Comparison of ENCODE assay signal across 16 cellular contexts in genomic region chr15:83657549-83657948, GRCh38. TPM values are rescaled to one million over a fixed set of nuclear protein-coding genes. Genes with fewer than 3 reads are reported as not detected.
A peak's percentile ranks its signal among the peaks of the same experiment; 100 is the strongest.
DNase-seq lines count a peak whose midpoint lies in the region; ATAC-seq and TF ChIP-seq lines count a peak whose summit lies in the region.
"Had no signal": no experiment of that assay in that cellular context is flagged by ENCODE, and none has a peak within 500 bp of the region (broad histone marks: within the 10 kb centered on the region; RNA-seq: fewer than 3 reads in every experiment).

No MANE protein-coding gene starts in this region.

- CTCF ChIA-PET in HEK293 (lab: Yijun Ruan, JAX), result interaction anchor here (0.6 to 2.7 kb wide), 13 partner anchors 13 to 377 kb away, joined by 3 to 11 read pairs (median 4); no protein-coding TSS in a partner anchor

- no peaks in the 10 kb centered on the region for H3K36me3 ChIP-seq in HEK293 (ENCODE audit: control insufficient read depth in 2 of 2, insufficient read depth in 1 of 2, low read length in 2 of 2)

- H3K9me3 ChIP-seq in HEK293 (ENCODE audit: control insufficient read depth, insufficient read depth, low read depth, low read length), result no peaks in the 10 kb centered on the region
- H3K9me3 ChIP-seq: body of pancreas had no signal

- H3K4me1 Mint-ChIP-seq in mesothelial cell of epicardium, result peaks cover 3% of the 10 kb centered on the region
- H3K4me1 Mint-ChIP-seq: activated B cell treated with CpG ODN at 0.5 μM for 24 hours, B cell had no signal

- in situ Hi-C loops in ACHN (cut with HindIII; ENCODE audit: low pct_ligation_motif_present, low pct_unique_long_range_greater_than_20kb, low sequenced_read_pairs), result no loop called here

- peaks cover 3% of the 10 kb centered on the region; the same call in 1 of the 2 replicates for H3K4me1 ChIP-seq in HEK293 (ENCODE audit: control insufficient read depth, insufficient read depth, low read length)
- H3K4me1 ChIP-seq: parathyroid adenoma had no signal

- peaks cover 2% of the 10 kb centered on the region for H3K36me3 Mint-ChIP-seq in mesothelial cell of epicardium

- POLR2A ChIA-PET in HEK293 (lab: Yijun Ruan, JAX), result no interaction called here

- DNase-seq in ACHN (peak; percentile 40), cardiac fibroblast (ENCODE audit: low read depth in 2 of 2) (no peak), kidney tubule cell (ENCODE audit: low spot score) (peak; percentile 32), mesothelial cell of epicardium (ENCODE audit: low spot score in 2 of 2, unreplicated experiment in 2 of 2) (no peak)
- DNase-seq: activated B cell treated with CpG ODN at 0.5 μM for 24 hours; activated T-cell treated with anti-CD3 and anti-CD28 coated beads, Interleukin-2, amount 50 U/mL, for 72 hours; NCI-H226 had no signal

- no peak overlapping the region for H3K27ac Mint-ChIP-seq in mesothelial cell of epicardium
- H3K27ac Mint-ChIP-seq: activated B cell treated with CpG ODN at 0.5 μM for 24 hours; activated T-cell treated with anti-CD3 and anti-CD28 coated beads, Interleukin-2, amount 50 U/mL, for 72 hours; B cell had no signal

- no peak overlapping the region for H3K4me3 Mint-ChIP-seq in mesothelial cell of epicardium
- H3K4me3 Mint-ChIP-seq: activated B cell treated with CpG ODN at 0.5 μM for 24 hours; activated T-cell treated with anti-CD3 and anti-CD28 coated beads, Interleukin-2, amount 50 U/mL, for 72 hours; B cell had no signal

- TF ChIP-seq CTCF in HEK293 (tag by site-specific recombination; IDR thresholded peaks at IDR 0.05) (peak; percentile 22; the same call in 1 of the 2 replicates), cardiac fibroblast (IDR thresholded peaks at IDR 0.05; ENCODE audit: low read depth, low read length) (peak; percentile 25), mesothelial cell of epicardium (IDR thresholded peaks at IDR 0.05; ENCODE audit: unreplicated experiment) (no peak)

- H3K27ac ChIP-seq in HEK293 (ENCODE audit: extremely low read depth, low read depth, low read length), result no peak overlapping the region
- H3K27ac ChIP-seq: epithelial cell of prostate, parathyroid adenoma had no signal

- no peaks in the 10 kb centered on the region for H3K9me3 Mint-ChIP-seq in mesothelial cell of epicardium
- H3K9me3 Mint-ChIP-seq: activated B cell treated with CpG ODN at 0.5 μM for 24 hours; activated T-cell treated with anti-CD3 and anti-CD28 coated beads, Interleukin-2, amount 50 U/mL, for 72 hours had no signal

- ATAC-seq in HG02623 (IDR thresholded peaks at IDR 0.05; ENCODE audit: unreplicated experiment) (no peak), HG03280 (IDR thresholded peaks at IDR 0.05; ENCODE audit: unreplicated experiment) (no peak), GM19397 (IDR thresholded peaks at IDR 0.05; ENCODE audit: unreplicated experiment) (no peak)
- ATAC-seq: activated T-cell treated with anti-CD3 and anti-CD28 coated beads, Interleukin-2, amount 50 U/mL, for 72 hours; body of pancreas had no signal

- peaks cover 55% of the 10 kb centered on the region for H3K27me3 Mint-ChIP-seq in mesothelial cell of epicardium (ENCODE audit: low read depth)

- H3K4me3 ChIP-seq in HEK293 (ENCODE audit: low read depth, low read length), result no peak overlapping the region
- H3K4me3 ChIP-seq in cardiac fibroblast (replicated peaks in 1 of 2; ENCODE audit: low read depth in 2 of 2, low read length in 2 of 2), result no peak overlapping the region
- H3K4me3 ChIP-seq: body of pancreas, lung had no signal

TF ChIP-seq in HEK293, 187 proteins besides CTCF, POLR2A, EP300 and RAD21:
- TF ChIP-seq KLF16 (tag by site-specific recombination; IDR thresholded peaks at IDR 0.05), result no peak
- no peak for TF ChIP-seq ZNF792 (tag by site-specific recombination; IDR thresholded peaks at IDR 0.05)
- peak; percentile 24; the same call in 1 of the 2 replicates for TF ChIP-seq ZFHX2 (tag by site-specific recombination; conservative IDR thresholded peaks at IDR 0.05)
- no peak for TF ChIP-seq HOXA7 (CRISPR knock-in tag; IDR thresholded peaks at IDR 0.05; ENCODE audit: borderline replicate concordance)

RNA-seq across cellular contexts. Expression of gene ADAMTSL3, which starts 3.6 kb away (rescaled TPM):
- total RNA-seq in mesothelial cell of epicardium, result 13.2 to 14.3 TPM (median 13.9 TPM) in 3 replicates
- total RNA-seq: activated B cell treated with CpG ODN at 0.5 μM for 24 hours, B cell had no signal

Comparison
In these comparisons a context has a peak if more than half of its experiments do, and no peak if none do; other contexts are left out.
1. DNase-seq: peak in ACHN (single experiment) and kidney tubule cell (single experiment); none in cardiac fibroblast (0 of 2) and mesothelial cell of epicardium (0 of 2).